7 cellular contexts compared by ENCODE assay signal in genomic region chr3:25448750-25449684, GRCh38. TPM values are rescaled to one million over a fixed set of nuclear protein-coding genes. Genes with fewer than 3 reads are reported as not detected.
DNase-seq lines count a peak whose midpoint lies in the region; ATAC-seq and TF ChIP-seq lines count a peak whose summit lies in the region.

No MANE protein-coding gene starts in this region.

- peaks cover 0 to 24% of the 10 kb centered on the region in 2 donors for H3K4me1 ChIP-seq in thoracic aorta (ENCODE audit: control insufficient read depth in 1 of 2, low read depth in 2 of 2)

- peak overlapping the region; percentile 67 for H3K27ac ChIP-seq in brain microvascular endothelial cell
- H3K27ac ChIP-seq in thoracic aorta: peak overlapping the region; percentile 6 to 34

- H3K27ac Mint-ChIP-seq in activated T-cell treated with anti-CD3 and anti-CD28 coated beads, Interleukin-2, amount 50 U/mL, for 24 hours: no peak overlapping the region

- H3K4me3 ChIP-seq in brain microvascular endothelial cell (ENCODE audit: low read depth, low read length) (no peak overlapping the region), thoracic aorta (no peak overlapping the region)

- ATAC-seq in left lobe of liver (peak; percentile 99), thoracic aorta (ENCODE audit: insufficient number of reproducible peaks, low FRiP score, low read depth) (no peak), HG03342 (IDR thresholded peaks at IDR 0.05; ENCODE audit: unreplicated experiment) (no peak), HG03469 (IDR thresholded peaks at IDR 0.05; ENCODE audit: unreplicated experiment) (no peak)

- peaks cover 3% of the 10 kb centered on the region for H3K27me3 Mint-ChIP-seq in activated T-cell treated with anti-CD3 and anti-CD28 coated beads, Interleukin-2, amount 50 U/mL, for 24 hours

- H3K9me3 Mint-ChIP-seq in activated T-cell treated with anti-CD3 and anti-CD28 coated beads, Interleukin-2, amount 50 U/mL, for 24 hours: no peaks in the 10 kb centered on the region

- no peaks in the 10 kb centered on the region for H3K36me3 Mint-ChIP-seq in activated T-cell treated with anti-CD3 and anti-CD28 coated beads, Interleukin-2, amount 50 U/mL, for 24 hours (ENCODE audit: low read depth)

- H3K36me3 ChIP-seq in brain microvascular endothelial cell (replicated peaks) (peaks cover 10% of the 10 kb centered on the region), thoracic aorta (no peaks in the 10 kb centered on the region)

- H3K27me3 ChIP-seq in brain microvascular endothelial cell (replicated peaks) (no peaks in the 10 kb centered on the region), thoracic aorta (replicated peaks; ENCODE audit: insufficient read depth) (no peaks in the 10 kb centered on the region)

- no peaks in the 10 kb centered on the region for H3K9me3 ChIP-seq in thoracic aorta

- no peak overlapping the region for H3K4me3 Mint-ChIP-seq in activated T-cell treated with anti-CD3 and anti-CD28 coated beads, Interleukin-2, amount 50 U/mL, for 24 hours

- no peak for TF ChIP-seq CTCF in brain microvascular endothelial cell (IDR thresholded peaks at IDR 0.05; ENCODE audit: low read depth, low read length, missing control alignments)
- TF ChIP-seq CTCF in thoracic aorta (IDR thresholded peaks at IDR 0.05): no peak

- in situ Hi-C loops in brain microvascular endothelial cell (cut with HindIII; ENCODE audit: low pct_ligation_motif_present, low sequenced_read_pairs): no loop called here

- no peaks in the 10 kb centered on the region for H3K4me1 Mint-ChIP-seq in activated T-cell treated with anti-CD3 and anti-CD28 coated beads, Interleukin-2, amount 50 U/mL, for 24 hours (ENCODE audit: low read depth)

- peak; percentile 32 for DNase-seq in LoVo (ENCODE audit: low spot score)
- peak; percentile 91 for DNase-seq in brain microvascular endothelial cell
- peak; percentile 91 for DNase-seq in left lobe of liver (ENCODE audit: low spot score)
- peak; percentile 62 for DNase-seq in thoracic aorta (ENCODE audit: low spot score)
- no peak for DNase-seq in activated T-cell treated with anti-CD3 and anti-CD28 coated beads, Interleukin-2, amount 50 U/mL, for 24 hours

RNA-seq across cellular contexts. Expression of gene RARB, which starts 21.0 kb away (rescaled TPM):
- 2.2 TPM for total RNA-seq in left lobe of liver
- 10 to 100 TPM in 1 of 2 donors, 1 to 10 TPM in 1; 3.8 to 12.3 TPM for total RNA-seq in thoracic aorta
